Comparison of ENCODE assay signal across 17 cellular contexts in the genomic region with DNA sequence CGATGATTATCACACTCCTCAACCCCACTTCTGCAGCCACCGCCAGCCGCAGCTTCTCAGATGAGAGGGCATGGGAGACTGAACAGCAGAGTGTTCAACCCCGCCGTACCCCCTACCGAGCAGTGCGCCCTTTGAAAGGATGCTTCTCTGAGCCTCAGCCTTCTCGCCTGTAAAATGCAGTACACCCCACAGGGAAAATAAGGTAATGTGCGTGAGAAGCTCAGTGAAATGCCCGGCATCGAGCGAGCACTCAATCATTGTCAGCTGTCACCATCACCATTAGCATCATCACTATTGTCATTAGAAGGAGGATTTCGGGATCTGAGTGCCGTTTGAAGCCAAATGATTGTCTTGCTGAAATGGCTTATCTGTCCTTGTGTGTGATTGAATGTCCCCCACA. TPM values are rescaled to one million over a fixed set of nuclear protein-coding genes. Genes with fewer than 3 reads are reported as not detected.
A peak's percentile ranks its signal among the peaks of the same experiment; 100 is the strongest.
DNase-seq lines count a peak whose midpoint lies in the region; ATAC-seq, FAIRE-seq and TF ChIP-seq lines count a peak whose summit lies in the region.
"Had no signal": no experiment of that assay in that cellular context is flagged by ENCODE, and none has a peak within 500 bp of the region (broad histone marks: within the 10 kb centered on the region; RNA-seq: fewer than 3 reads in every experiment).

No MANE protein-coding gene starts in this region.

- H3K27ac ChIP-seq in A549 (peak overlapping the region in 1 of 2 experiments; percentile 35; a peak in 1 of 6 replicates), neural cell (ENCODE audit: low read length) (peak overlapping the region; percentile 92)

- H2AFZ ChIP-seq in neural cell (ENCODE audit: low read depth, low read length), result no peak overlapping the region

- peaks cover 53% of the 10 kb centered on the region for H3K4me1 ChIP-seq in A549

- H3K36me3 ChIP-seq in neural cell (ENCODE audit: insufficient read depth, low read length), result no peaks in the 10 kb centered on the region
- H3K36me3 ChIP-seq: BLaER1 treated with 17β-estradiol and CSF1 and Interleukin-3, amounts not matched to agents 10 nM and 100 nM had no signal

- H3K4me1 Mint-ChIP-seq in MCF 10A (ENCODE audit: insufficient read depth, unreplicated experiment), result peaks cover 71% of the 10 kb centered on the region
- no peaks in the 10 kb centered on the region for H3K4me1 Mint-ChIP-seq in activated T-helper 2 cell treated with anti-CD3 and anti-CD28 coated beads, Interferon-gamma antibody, Interleukin-2, Interleukin-4, amounts not matched to agents 10 μg/mL and 5 μg/mL and 100 μg/mL, durations not matched to agents 14 hours and 24 hours and 36 hours (ENCODE audit: low read depth)

- in situ Hi-C loops in G401 (cut with HindIII; ENCODE audit: low sequenced_read_pairs), result no loop called here

- no peak overlapping the region for H3K4me3 Mint-ChIP-seq in MCF 10A (ENCODE audit: unreplicated experiment)
- no peak overlapping the region for H3K4me3 Mint-ChIP-seq in activated T-helper 2 cell treated with anti-CD3 and anti-CD28 coated beads, Interferon-gamma antibody, Interleukin-2, Interleukin-4, amounts not matched to agents 10 μg/mL and 5 μg/mL and 100 μg/mL, durations not matched to agents 14 hours and 24 hours and 36 hours (ENCODE audit: low read depth)

- H3K4me2 ChIP-seq in A549 (peak overlapping the region; percentile 43), neural cell (ENCODE audit: low read length) (peak overlapping the region; percentile 38)

- H3K79me2 ChIP-seq in neural cell (replicated peaks; ENCODE audit: insufficient read depth, low read length), result no peaks in the 10 kb centered on the region

- TF ChIP-seq CTCF in A549 (IDR thresholded peaks at IDR 0.05) (no peak), MCF 10A (IDR thresholded peaks at IDR 0.05; ENCODE audit: unreplicated experiment) (no peak), neural cell (IDR thresholded peaks at IDR 0.05; ENCODE audit: poor library complexity, severe bottlenecking) (peak; percentile 22)

- CTCF ChIA-PET in A549 (lab: Yijun Ruan, JAX), result interaction anchor here (0.8 kb wide), 1 partner anchor 46 kb away, joined by 3 read pairs; no protein-coding TSS in a partner anchor
- CTCF ChIA-PET in MCF 10A (lab: Yijun Ruan, JAX), result interaction anchor here (0.6 to 0.7 kb wide), 2 partner anchors 14 to 804 kb away, joined by 3 read pairs; a partner anchor contains a TSS

- DNase-seq in A549 (ENCODE audit: low read depth in 1 of 2, low spot score in 1 of 2) (no peak), NCI-H1417 treated with DMSO at 0.1 percent for 48 hours (lab: John Stamatoyannopoulos, UW) (peak; percentile 73), MCF 10A (ENCODE audit: unreplicated experiment) (no peak), G401 (ENCODE audit: low spot score) (no peak), NCI-H146 (lab: John Stamatoyannopoulos, UW) (no peak)
- no peak for DNase-seq in activated T-helper 2 cell treated with anti-CD3 and anti-CD28 coated beads, Interferon-gamma antibody, Interleukin-2, Interleukin-4, amounts not matched to agents 10 μg/mL and 5 μg/mL and 100 μg/mL, durations not matched to agents 14 hours and 24 hours and 36 hours (ENCODE audit: low spot score)
- DNase-seq: Kasumi-1, NCI-H1105, NCI-H1930, NCI-H2171 treated with DMSO at 0.1 percent for 48 hours, NCI-H510A, SIG-M5 had no signal

- H4K20me1 ChIP-seq in neural cell (ENCODE audit: insufficient read depth), result no peaks in the 10 kb centered on the region
- H4K20me1 ChIP-seq: BLaER1 treated with 17β-estradiol and CSF1 and Interleukin-3, amounts not matched to agents 10 nM and 100 nM had no signal

- no peaks in the 10 kb centered on the region for H3K9me3 Mint-ChIP-seq in MCF 10A (ENCODE audit: unreplicated experiment)
- no peaks in the 10 kb centered on the region for H3K9me3 Mint-ChIP-seq in activated T-helper 2 cell treated with anti-CD3 and anti-CD28 coated beads, Interferon-gamma antibody, Interleukin-2, Interleukin-4, amounts not matched to agents 10 μg/mL and 5 μg/mL and 100 μg/mL, durations not matched to agents 14 hours and 24 hours and 36 hours

- 84% methylated on average over 14 of the region's 14 CpGs for WGBS in A549 (ENCODE audit: missing lambda C conversion rate)

- peaks cover 68% of the 10 kb centered on the region for H3K36me3 Mint-ChIP-seq in MCF 10A (ENCODE audit: insufficient read depth, unreplicated experiment)
- H3K36me3 Mint-ChIP-seq in activated T-helper 2 cell treated with anti-CD3 and anti-CD28 coated beads, Interferon-gamma antibody, Interleukin-2, Interleukin-4, amounts not matched to agents 10 μg/mL and 5 μg/mL and 100 μg/mL, durations not matched to agents 14 hours and 24 hours and 36 hours (ENCODE audit: low read depth), result no peaks in the 10 kb centered on the region

- H3K9ac ChIP-seq in neural cell (ENCODE audit: low read length), result peak overlapping the region; percentile 67
- H3K9ac ChIP-seq: BLaER1 treated with 17β-estradiol and CSF1 and Interleukin-3, amounts not matched to agents 10 nM and 100 nM had no signal

- H3K27ac Mint-ChIP-seq in MCF 10A (ENCODE audit: low read depth, unreplicated experiment), result peak overlapping the region; percentile 57
- no peak overlapping the region for H3K27ac Mint-ChIP-seq in activated T-helper 2 cell treated with anti-CD3 and anti-CD28 coated beads, Interferon-gamma antibody, Interleukin-2, Interleukin-4, amounts not matched to agents 10 μg/mL and 5 μg/mL and 100 μg/mL, durations not matched to agents 14 hours and 24 hours and 36 hours

- POLR2A ChIA-PET in A549 (lab: Yijun Ruan, JAX), result no interaction called here
- POLR2A ChIA-PET in MCF 10A (lab: Yijun Ruan, JAX), result interaction anchor here (0.7 to 8.9 kb wide), 4 partner anchors 8 to 276 kb away, joined by 3 to 153 read pairs (median 4); a partner anchor contains a TSS

- H3K27me3 ChIP-seq in neural cell (ENCODE audit: insufficient read depth, low read depth, low read length), result no peaks in the 10 kb centered on the region
- H3K27me3 ChIP-seq: BLaER1 treated with 17β-estradiol and CSF1 and Interleukin-3, amounts not matched to agents 10 nM and 100 nM had no signal

- H3K9me3 ChIP-seq in A549 (no peaks in the 10 kb centered on the region), neural cell (ENCODE audit: low read length) (no peaks in the 10 kb centered on the region)
- H3K9me3 ChIP-seq: BLaER1 treated with 17β-estradiol and CSF1 and Interleukin-3, amounts not matched to agents 10 nM and 100 nM had no signal

- TF ChIP-seq RAD21 in A549 (conservative IDR thresholded peaks at IDR 0.05 in 1 of 2, IDR thresholded peaks at IDR 0.05 in 1 of 2), result no peak
- peak; percentile 55 for TF ChIP-seq RAD21 in neural cell (conservative IDR thresholded peaks at IDR 0.05)

- BruUV-seq in MCF 10A (replicated peaks; lab: Mats Ljungman, UMichigan), result no TSS peak

- TF ChIP-seq EP300 in A549 (IDR thresholded peaks at IDR 0.05), result no peak
- TF ChIP-seq EP300 in neural cell (conservative IDR thresholded peaks at IDR 0.05; ENCODE audit: poor library complexity, severe bottlenecking), result peak; percentile 99

- no peak for ATAC-seq in A549
- no peak for ATAC-seq in GM18868 (IDR thresholded peaks at IDR 0.05; ENCODE audit: unreplicated experiment)

- no peak for FAIRE-seq in A549 (lab: Jason Lieb, UNC)
- FAIRE-seq: A204.1, GM19239 had no signal

- intact Hi-C loops in MCF 10A (cut with micrococcal nuclease), result loop anchor here (5.0 kb wide), 2 partner anchors 43 to 178 kb away; no protein-coding TSS in a partner anchor
- intact Hi-C loops in activated T-helper 2 cell treated with anti-CD3 and anti-CD28 coated beads, Interferon-gamma antibody, Interleukin-2, Interleukin-4, amounts not matched to agents 10 μg/mL and 5 μg/mL and 100 μg/mL, durations not matched to agents 14 hours and 24 hours and 36 hours (cut with micrococcal nuclease), result no loop called here

- H3K27me3 Mint-ChIP-seq in MCF 10A (ENCODE audit: insufficient read depth, unreplicated experiment), result no peaks in the 10 kb centered on the region
- H3K27me3 Mint-ChIP-seq in activated T-helper 2 cell treated with anti-CD3 and anti-CD28 coated beads, Interferon-gamma antibody, Interleukin-2, Interleukin-4, amounts not matched to agents 10 μg/mL and 5 μg/mL and 100 μg/mL, durations not matched to agents 14 hours and 24 hours and 36 hours (ENCODE audit: low read depth), result no peaks in the 10 kb centered on the region

- H3K9me2 ChIP-seq in neural cell (ENCODE audit: insufficient read depth, low read length), result no peaks in the 10 kb centered on the region

- TF ChIP-seq POLR2A in A549 (IDR thresholded peaks at IDR 0.05; ENCODE audit: low read length), result no peak

- H3F3A ChIP-seq in neural cell (ENCODE audit: insufficient read depth, low read length, poor library complexity, severe bottlenecking), result peaks cover 4% of the 10 kb centered on the region

- H3K4me3 ChIP-seq in A549 (no peak overlapping the region), neural cell (ENCODE audit: low read length) (peak overlapping the region; percentile 45)
- H3K4me3 ChIP-seq: BLaER1 treated with 17β-estradiol and CSF1 and Interleukin-3, amounts not matched to agents 10 nM and 100 nM had no signal

TF ChIP-seq in A549, 52 proteins besides CTCF, POLR2A, EP300 and RAD21 (continues in another document):
- no peak for TF ChIP-seq NR3C1 (IDR thresholded peaks at IDR 0.05)
- no peak for TF ChIP-seq TFCP2L1 (CRISPR knock-in tag; IDR thresholded peaks at IDR 0.05)

TF ChIP-seq in neural cell, 6 proteins besides CTCF, POLR2A, EP300 and RAD21 (continues in another document):
- TF ChIP-seq SMC3 (conservative IDR thresholded peaks at IDR 0.05; ENCODE audit: poor library complexity), result peak; percentile 43
- no peak for TF ChIP-seq TAF1 (IDR thresholded peaks at IDR 0.05; ENCODE audit: low read depth)

RNA-seq across cellular contexts. Expression of a gene that starts 13.6 kb away (rescaled TPM):
- 2.7 and 3.8 TPM in 2 replicates for polyA plus RNA-seq in A549 (2011; rRNA removed)
- 2.3 and 2.6 TPM in 2 replicates for polyA plus RNA-seq in A549 (2012; cell fraction: cytosol; rRNA removed)
- polyA plus RNA-seq in A549 (2012; cell fraction: nucleus; rRNA removed), result 3.2 and 4.5 TPM in 2 replicates
- polyA plus RNA-seq in A549 (2017; fragmentation: RNase III; extraction: RNeasy Plus Mini Kit Qiagen cat#74134 plus additional on column Dnase treatment), result 2.5 to 3.6 TPM (median 3.1 TPM) in 3 replicates
- 2.3 and 3.9 TPM in 2 replicates for polyA minus RNA-seq in A549 (2011; rRNA and poly(A)+ RNA removed)
- total RNA-seq in MCF 10A (2022), result 60.9 and 93.4 TPM in 2 replicates
- polyA plus RNA-seq in neural cell, result 0.56 and 0.82 TPM in 2 replicates
- polyA minus RNA-seq in neural cell, result 0.49 and 0.81 TPM in 2 replicates
- total RNA-seq in G401 (2014; rRNA removed; shearing (Covaris generic)), result not detected in 2 replicates
- not detected in 2 replicates for total RNA-seq in activated T-helper 2 cell treated with anti-CD3 and anti-CD28 coated beads, Interferon-gamma antibody, Interleukin-2, Interleukin-4, amounts not matched to agents 10 μg/mL and 5 μg/mL and 100 μg/mL, durations not matched to agents 14 hours and 24 hours and 36 hours

Comparison
In these comparisons a context has a peak if more than half of its experiments do, and no peak if none do; other contexts are left out.
1. RNA of a gene that starts 13.6 kb away (total RNA-seq): 60.9 to 93.4 TPM in MCF 10A; not detected in G401 and not detected in activated T-helper 2 cell treated with anti-CD3 and anti-CD28 coated beads, Interferon-gamma antibody, Interleukin-2, Interleukin-4, amounts not matched to agents 10 μg/mL and 5 μg/mL and 100 μg/mL, durations not matched to agents 14 hours and 24 hours and 36 hours; every median in the first group is over 10 times any median in the second.